29 cellular contexts compared by ENCODE assay signal in genomic region chr3:197311591-197311990, GRCh38.
"Had no signal": no experiment of that assay in that cellular context is flagged by ENCODE, and none has a peak within 500 bp of the region (broad histone marks: within the 10 kb centered on the region; RNA-seq: fewer than 3 reads in every experiment).

No MANE protein-coding gene starts in this region.

- H3K36me3 ChIP-seq: colonic mucosa, gastrocnemius medialis, right atrium auricular region, stomach, thyroid gland, WERI-Rb-1 had no signal

- FAIRE-seq: bronchial epithelial cell, keratinocyte had no signal

- H3K4me3 ChIP-seq: colonic mucosa, gastrocnemius medialis, hepatocyte, right atrium auricular region, smooth muscle cell, stomach, thyroid gland had no signal

- H3K4me1 ChIP-seq: colonic mucosa had no signal

- H3K36me3 Mint-ChIP-seq: stimulated activated naive B cell treated with anti-CD40 and anti-IgM and Interleukin-4, amounts not matched to agents 10 μg/mL and 1 μg/mL and 100 μg/mL, for 72 hours had no signal

- H3K9me3 ChIP-seq: colonic mucosa, gastrocnemius medialis, right atrium auricular region, stomach, thyroid gland had no signal

- H3K9me3 Mint-ChIP-seq: activated naive CD8-positive, alpha-beta T cell treated with anti-CD3 and anti-CD28 coated beads, Interleukin-2, amount 10 ng/mL, durations not matched to agents 7 days and 5 days; central memory CD8-positive, alpha-beta T cell had no signal

- H3K79me2 ChIP-seq: hepatocyte had no signal

- H2AFZ ChIP-seq: hepatocyte had no signal

- H3K27ac Mint-ChIP-seq: activated naive CD8-positive, alpha-beta T cell treated with anti-CD3 and anti-CD28 coated beads, Interleukin-2, amount 10 ng/mL, durations not matched to agents 7 days and 5 days; stimulated activated naive B cell treated with anti-CD40 and anti-IgM and Interleukin-4, amounts not matched to agents 10 μg/mL and 1 μg/mL and 100 μg/mL, for 72 hours had no signal

- H3K27me3 ChIP-seq: colonic mucosa, gastrocnemius medialis, hepatocyte, right atrium auricular region, stomach, thyroid gland had no signal

- DNase-seq: activated CD4-positive, alpha-beta T cell treated with anti-CD3 and anti-CD28 coated beads for 48 hours; activated CD4-positive, alpha-beta T cell treated with anti-CD3 and anti-CD28 coated beads, Interleukin-2, amount 50 U/mL, for 48 hours; activated CD8-positive, alpha-beta memory T cell treated with anti-CD3 and anti-CD28 coated beads for 24 hours; activated effector memory CD4-positive, alpha-beta T cell treated with Interleukin-2 at 50 U/mL for 16 hours; activated naive CD4-positive, alpha-beta T cell treated with Interleukin-2 at 50 U/mL for 16 hours; activated naive CD8-positive, alpha-beta T cell treated with anti-CD3 and anti-CD28 coated beads, Interleukin-2, amount 10 ng/mL, durations not matched to agents 7 days and 5 days; amniotic stem cell; colonic mucosa; effector CD8-positive, alpha-beta T cell; erythroblast; gastrocnemius medialis; glutamatergic neuron; left colon; mammary epithelial cell; midbrain; naive thymus-derived CD4-positive, alpha-beta T cell; stimulated activated CD4-positive, alpha-beta T cell treated with anti-CD3 and anti-CD28 coated beads, Interleukin-15, amount 100 ng/mL, for 24 hours; stimulated activated CD4-positive, alpha-beta T cell treated with anti-CD3 and anti-CD28 coated beads, Interleukin-2, amount 100 ng/mL, for 24 hours; stimulated activated naive B cell treated with anti-CD40 and anti-IgM and Interleukin-4, amounts not matched to agents 10 μg/mL and 1 μg/mL and 100 μg/mL, for 72 hours; stomach; T-helper 9 cell; thyroid gland; WERI-Rb-1 had no signal

- H3K4me2 ChIP-seq: hepatocyte, smooth muscle cell had no signal

- H3K27ac ChIP-seq: colonic mucosa, gastrocnemius medialis, hepatocyte, right atrium auricular region, stomach, thyroid gland, WERI-Rb-1 had no signal

- H3K4me3 Mint-ChIP-seq: activated naive CD8-positive, alpha-beta T cell treated with anti-CD3 and anti-CD28 coated beads, Interleukin-2, amount 10 ng/mL, durations not matched to agents 7 days and 5 days; central memory CD8-positive, alpha-beta T cell; naive thymus-derived CD4-positive, alpha-beta T cell; stimulated activated naive B cell treated with anti-CD40 and anti-IgM and Interleukin-4, amounts not matched to agents 10 μg/mL and 1 μg/mL and 100 μg/mL, for 72 hours had no signal
